Comparison of ENCODE assay signal across 8 cellular contexts in the genomic region with DNA sequence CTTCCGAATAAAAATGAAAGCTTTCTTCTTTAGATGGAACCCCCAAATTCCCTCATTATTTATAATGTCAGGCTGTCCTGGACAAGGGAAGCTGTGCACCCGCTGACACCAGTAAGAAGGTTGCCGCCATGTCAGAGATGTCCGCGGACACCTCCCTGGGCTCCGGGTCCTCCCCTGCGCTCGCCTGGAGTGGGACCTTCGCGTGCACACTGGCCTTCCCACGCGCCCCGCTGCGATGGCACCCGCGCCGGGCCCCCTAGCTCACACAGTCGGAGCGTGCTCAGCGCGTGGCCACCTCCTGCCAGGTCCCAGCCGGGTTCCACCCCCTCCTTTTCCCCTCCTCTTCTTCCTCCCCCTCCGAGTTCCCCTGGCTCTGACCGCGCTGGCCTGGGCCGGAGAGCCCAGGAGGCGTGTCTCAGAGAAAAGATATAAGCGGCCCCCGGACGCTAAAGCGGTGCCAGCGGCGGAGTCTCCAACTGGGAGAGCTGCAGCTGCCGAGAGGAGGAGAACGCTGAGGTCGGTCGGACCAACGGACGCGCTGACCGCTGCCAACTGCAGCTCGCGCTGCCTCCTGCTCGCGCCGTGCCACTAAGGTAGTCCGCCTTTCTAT. TPM values are rescaled to one million over a fixed set of nuclear protein-coding genes. Genes with fewer than 3 reads are reported as not detected.
DNase-seq lines count a peak whose midpoint lies in the region; ATAC-seq, FAIRE-seq and TF ChIP-seq lines count a peak whose summit lies in the region.

A gene with protein sequence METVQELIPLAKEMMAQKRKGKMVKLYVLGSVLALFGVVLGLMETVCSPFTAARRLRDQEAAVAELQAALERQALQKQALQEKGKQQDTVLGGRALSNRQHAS (plus strand): TSS at position 456 of the 610 bp plus-strand sequence. CDS start 273 bp downstream, outside the sequence.

- H3K27ac ChIP-seq in AG04450 (ENCODE audit: low read depth, low read length), result no peak within 1 kb of the TSS
- H3K27ac ChIP-seq in endothelial cell of umbilical vein (ENCODE audit: insufficient read depth, low read depth, low read length), result no peak within 1 kb of the TSS

- H3K9me1 ChIP-seq in endothelial cell of umbilical vein (replicated peaks; ENCODE audit: control insufficient read depth, extremely low read depth, insufficient read depth, low read length), result no peaks in the 10 kb centered on the region

- H3K9ac ChIP-seq in endothelial cell of umbilical vein (replicated peaks; ENCODE audit: extremely low read depth, insufficient read depth, low read length), result no peak within 1 kb of the TSS

- POLR2A ChIA-PET in AG04450 (lab: Yijun Ruan, JAX), result interaction anchor here (0.6 to 1.2 kb wide), 3 partner anchors 17 to 133 kb away, joined by 3 to 5 read pairs (median 3); a partner anchor contains a TSS
- POLR2A ChIA-PET in activated CD4-positive, alpha-beta memory T cell treated with anti-CD3 and anti-CD28 coated beads, Interleukin-2, amount 10 ng/mL, durations not matched to agents 7 days and 5 days (lab: Charles Lee), result interaction anchor here (0.9 to 2.5 kb wide), 10 partner anchors 9 to 699 kb away, joined by 3 to 11 read pairs (median 4); a partner anchor contains a TSS
- POLR2A ChIA-PET in endothelial cell of umbilical vein (lab: Charles Lee), result interaction anchor here (1.7 kb wide), 1 partner anchor 22 kb away, joined by 4 read pairs; no protein-coding TSS in a partner anchor

- H4K20me1 ChIP-seq in endothelial cell of umbilical vein (replicated peaks; ENCODE audit: control insufficient read depth, extremely low read depth, insufficient read depth, low read length), result no peaks in the 10 kb centered on the region

- H3K9me3 Mint-ChIP-seq in activated CD4-positive, alpha-beta memory T cell treated with anti-CD3 and anti-CD28 coated beads, Interleukin-2, amount 10 ng/mL, durations not matched to agents 7 days and 5 days, result no peaks in the 10 kb centered on the region
- peaks cover 5 to 6% of the 10 kb centered on the region in 2 donors for H3K9me3 Mint-ChIP-seq in stimulated activated naive CD8-positive, alpha-beta T cell treated with anti-CD3 and anti-CD28 coated beads, Interleukin-15, amount 100 ng/mL, for 72 hours

- no peaks in the 10 kb centered on the region for H3K79me2 ChIP-seq in endothelial cell of umbilical vein (ENCODE audit: control insufficient read depth, insufficient read depth, low read length)

- no peak for TF ChIP-seq CTCF in AG04450 (IDR thresholded peaks at IDR 0.05; ENCODE audit: low read depth, low read length)
- no peak for TF ChIP-seq CTCF in endothelial cell of umbilical vein (IDR thresholded peaks at IDR 0.05; ENCODE audit: extremely low read depth in 1 of 2, insufficient read depth in 1 of 2, low read depth in 1 of 2, low read length in 2 of 2)

- no peaks in the 10 kb centered on the region for H3K36me3 ChIP-seq in endothelial cell of umbilical vein (ENCODE audit: control insufficient read depth in 2 of 2, extremely low read depth in 1 of 2, insufficient read depth in 2 of 2, low read length in 2 of 2)

- peak; percentile 60 for TF ChIP-seq POLR2A in endothelial cell of umbilical vein (IDR thresholded peaks at IDR 0.05; ENCODE audit: low read depth, low read length)

- intact Hi-C loops in endothelial cell of umbilical vein (cut with micrococcal nuclease), result no loop called here

- peak; percentile 33 for FAIRE-seq in endothelial cell of umbilical vein (lab: Jason Lieb, UNC)

- peak within 1 kb of the TSS; percentile 65 for H3K4me3 Mint-ChIP-seq in activated CD4-positive, alpha-beta memory T cell treated with anti-CD3 and anti-CD28 coated beads, Interleukin-2, amount 10 ng/mL, durations not matched to agents 7 days and 5 days
- peak within 1 kb of the TSS; percentile 87 to 92 for H3K4me3 Mint-ChIP-seq in stimulated activated naive CD8-positive, alpha-beta T cell treated with anti-CD3 and anti-CD28 coated beads, Interleukin-15, amount 100 ng/mL, for 72 hours

- peak within 1 kb of the TSS; percentile 61 for H3K4me3 ChIP-seq in AG04450 (ENCODE audit: low read depth, low read length)
- H3K4me3 ChIP-seq in endothelial cell of umbilical vein (replicated peaks in 1 of 3; ENCODE audit: insufficient read depth in 1 of 3, low read depth in 1 of 3, low read length in 3 of 3), result peak within 1 kb of the TSS in 1 of 3 experiments; percentile 28

- H3K27ac Mint-ChIP-seq in activated CD4-positive, alpha-beta memory T cell treated with anti-CD3 and anti-CD28 coated beads, Interleukin-2, amount 10 ng/mL, durations not matched to agents 7 days and 5 days, result peak within 1 kb of the TSS; percentile 80
- peak within 1 kb of the TSS; percentile 91 to 96 for H3K27ac Mint-ChIP-seq in stimulated activated naive CD8-positive, alpha-beta T cell treated with anti-CD3 and anti-CD28 coated beads, Interleukin-15, amount 100 ng/mL, for 72 hours

- H3K27me3 ChIP-seq in AG04450 (ENCODE audit: control insufficient read depth, insufficient read depth, low read length) (no peaks in the 10 kb centered on the region), endothelial cell of umbilical vein (ENCODE audit: control insufficient read depth in 2 of 2, insufficient read depth in 2 of 2, low read length in 2 of 2) (peaks cover 36 to 69% of the 10 kb centered on the region in 2 experiments)

- CTCF ChIA-PET in AG04450 (lab: Charles Lee) (interaction anchor here (0.6 to 1.3 kb wide), 7 partner anchors 14 to 391 kb away, joined by 3 to 4 read pairs (median 3); no protein-coding TSS in a partner anchor), endothelial cell of umbilical vein (lab: Charles Lee) (interaction anchor here (0.9 to 3.4 kb wide), 14 partner anchors 15 to 220 kb away, joined by 3 to 14 read pairs (median 3); no protein-coding TSS in a partner anchor)
- CTCF ChIA-PET in activated CD4-positive, alpha-beta memory T cell treated with anti-CD3 and anti-CD28 coated beads, Interleukin-2, amount 10 ng/mL, durations not matched to agents 7 days and 5 days (lab: Charles Lee), result interaction anchor here (0.9 to 1.8 kb wide), 6 partner anchors 11 to 89 kb away, joined by 3 to 5 read pairs (median 3); no protein-coding TSS in a partner anchor

- peaks cover 73% of the 10 kb centered on the region for H3K4me1 Mint-ChIP-seq in activated CD4-positive, alpha-beta memory T cell treated with anti-CD3 and anti-CD28 coated beads, Interleukin-2, amount 10 ng/mL, durations not matched to agents 7 days and 5 days
- peaks cover 60% of the 10 kb centered on the region for H3K4me1 Mint-ChIP-seq in stimulated activated naive CD8-positive, alpha-beta T cell treated with anti-CD3 and anti-CD28 coated beads, Interleukin-15, amount 100 ng/mL, for 72 hours

- peak; percentile 80 for ATAC-seq in stimulated activated naive CD8-positive, alpha-beta T cell treated with anti-CD3 and anti-CD28 coated beads, Interleukin-15, amount 100 ng/mL, for 72 hours

- H3K9me3 ChIP-seq in AG04450 (ENCODE audit: control insufficient read depth, insufficient read depth, low read length) (no peaks in the 10 kb centered on the region; the same call in 1 of the 2 replicates), endothelial cell of umbilical vein (replicated peaks; ENCODE audit: control insufficient read depth, insufficient read depth, low read length) (no peaks in the 10 kb centered on the region)

- H3K36me3 Mint-ChIP-seq in activated CD4-positive, alpha-beta memory T cell treated with anti-CD3 and anti-CD28 coated beads, Interleukin-2, amount 10 ng/mL, durations not matched to agents 7 days and 5 days (ENCODE audit: low read depth), result peaks cover 25% of the 10 kb centered on the region

- H3K4me2 ChIP-seq in endothelial cell of umbilical vein (ENCODE audit: insufficient read depth, low read length), result peak within 1 kb of the TSS; percentile 47

- dilution Hi-C loops in endothelial cell of umbilical vein (cut with MboI; ENCODE audit: extremely low pct_ligation_motif_present, low sequenced_read_pairs), result loop anchor here (25.0 kb wide), 1 partner anchor 88 kb away; a partner anchor contains a TSS

- H3K27me3 Mint-ChIP-seq in activated CD4-positive, alpha-beta memory T cell treated with anti-CD3 and anti-CD28 coated beads, Interleukin-2, amount 10 ng/mL, durations not matched to agents 7 days and 5 days, result peaks cover 28% of the 10 kb centered on the region
- H3K27me3 Mint-ChIP-seq in stimulated activated naive CD8-positive, alpha-beta T cell treated with anti-CD3 and anti-CD28 coated beads, Interleukin-15, amount 100 ng/mL, for 72 hours, result peaks cover 74% of the 10 kb centered on the region

- DNase-seq in AG04450 (ENCODE audit: low read depth, low spot score) (no peak), M059J (ENCODE audit: low read depth) (peak; percentile 91), endothelial cell of umbilical vein (ENCODE audit: low read depth, low spot score) (no peak), mesenteric fat pad (ENCODE audit: low spot score) (peak; percentile 92), GF-D8 (lab: John Stamatoyannopoulos, UW) (no peak), activated gamma-delta T cell (lab: John Stamatoyannopoulos, UW) (no peak)
- DNase-seq in activated CD4-positive, alpha-beta memory T cell treated with anti-CD3 and anti-CD28 coated beads, Interleukin-2, amount 10 ng/mL, durations not matched to agents 7 days and 5 days, result peak; percentile 50
- DNase-seq in stimulated activated naive CD8-positive, alpha-beta T cell treated with anti-CD3 and anti-CD28 coated beads, Interleukin-15, amount 100 ng/mL, for 72 hours, result peak; percentile 52 to 76

- BruUV-seq in endothelial cell of umbilical vein (replicated peaks; lab: Mats Ljungman, UMichigan), result no TSS peak

- H2AFZ ChIP-seq in endothelial cell of umbilical vein (ENCODE audit: low read depth, low read length), result peak within 1 kb of the TSS; percentile 70

- H3K4me1 ChIP-seq in endothelial cell of umbilical vein (ENCODE audit: control insufficient read depth, extremely low read depth, insufficient read depth, low read length), result peaks cover 6% of the 10 kb centered on the region

TF ChIP-seq in endothelial cell of umbilical vein, 7 proteins besides CTCF, POLR2A, EP300 and RAD21 (continues in another document):
- no peak for TF ChIP-seq POLR2AphosphoS5 (IDR thresholded peaks at IDR 0.05; ENCODE audit: insufficient read depth, low read depth, low read length)

RNA-seq across cellular contexts. Expression of the gene that starts here (rescaled TPM):
- 3.5 and 4.7 TPM in 2 replicates for polyA plus RNA-seq in AG04450 (2011; rRNA removed)
- 0.52 and 2.1 TPM in 2 replicates for polyA minus RNA-seq in AG04450 (2011; rRNA and poly(A)+ RNA removed)
- 267 and 322 TPM in 2 replicates for total RNA-seq in M059J (2014; rRNA removed; shearing (Covaris generic))
- total RNA-seq in activated CD4-positive, alpha-beta memory T cell treated with anti-CD3 and anti-CD28 coated beads, Interleukin-2, amount 10 ng/mL, durations not matched to agents 7 days and 5 days, result 1 to 10 TPM; 7.3 to 7.6 TPM
- total RNA-seq in endothelial cell of umbilical vein, result 1.9 TPM in 1 of 2 replicates, not detected in the other
- 0.22 and 0.91 TPM in 2 replicates for polyA plus RNA-seq in endothelial cell of umbilical vein
- polyA plus RNA-seq in endothelial cell of umbilical vein (2011; cell fraction: cytosol; rRNA removed), result 1.5 and 1.8 TPM in 2 replicates
- 0.35 and 0.93 TPM in 2 replicates for polyA plus RNA-seq in endothelial cell of umbilical vein (2011; cell fraction: nucleus; rRNA removed)
- 5.7 and 21.7 TPM in 2 replicates for polyA plus RNA-seq in endothelial cell of umbilical vein (2012)
- polyA minus RNA-seq in endothelial cell of umbilical vein, result not detected in 2 replicates
- polyA minus RNA-seq in endothelial cell of umbilical vein (2011; cell fraction: cytosol; rRNA and poly(A)+ RNA removed), result not detected
- polyA minus RNA-seq in endothelial cell of umbilical vein (2011; cell fraction: nucleus; rRNA and poly(A)+ RNA removed), result 0.53 TPM in 1 of 2 replicates, not detected in the other
- 2,798 TPM for total RNA-seq in mesenteric fat pad

Comparison
In these comparisons a context has a peak if more than half of its experiments do, and no peak if none do; other contexts are left out.
1. RNA of the gene that starts here (total RNA-seq): 2,798 TPM in mesenteric fat pad (single experiment) and 267 to 322 TPM in M059J; 7.3 to 7.6 TPM in activated CD4-positive, alpha-beta memory T cell treated with anti-CD3 and anti-CD28 coated beads, Interleukin-2, amount 10 ng/mL, durations not matched to agents 7 days and 5 days and 1.9 TPM in endothelial cell of umbilical vein; every median in the first group is over 10 times any median in the second.
2. DNase-seq: peak in M059J (single experiment), activated CD4-positive, alpha-beta memory T cell treated with anti-CD3 and anti-CD28 coated beads, Interleukin-2, amount 10 ng/mL, durations not matched to agents 7 days and 5 days (single experiment), mesenteric fat pad (single experiment) and stimulated activated naive CD8-positive, alpha-beta T cell treated with anti-CD3 and anti-CD28 coated beads, Interleukin-15, amount 100 ng/mL, for 72 hours (2 of 2); none in AG04450 (single experiment), endothelial cell of umbilical vein (single experiment), GF-D8 (single experiment) and activated gamma-delta T cell (single experiment).